9 cellular contexts compared by ENCODE assay signal in genomic region chr16:86554599-86554916, GRCh38. TPM values are rescaled to one million over a fixed set of nuclear protein-coding genes. Genes with fewer than 3 reads are reported as not detected.
A peak's percentile ranks its signal among the peaks of the same experiment; 100 is the strongest.
DNase-seq lines count a peak whose midpoint lies in the region; ATAC-seq and TF ChIP-seq lines count a peak whose summit lies in the region.
"Had no signal": no experiment of that assay in that cellular context is flagged by ENCODE, and none has a peak within 500 bp of the region (broad histone marks: within the 10 kb centered on the region; RNA-seq: fewer than 3 reads in every experiment).

No MANE protein-coding gene starts in this region.

- TF ChIP-seq POLR2A in heart left ventricle (IDR thresholded peaks at IDR 0.05) = no peak

- H3K27ac ChIP-seq in heart left ventricle (peak overlapping the region; percentile 61 to 93 (median 86)), skeletal muscle tissue (ENCODE audit: low read depth, low read length) (peak overlapping the region; percentile 93)

- DNase-seq in heart left ventricle (no peak), amniotic stem cell (lab: John Stamatoyannopoulos, UW) (no peak), CD1c-positive myeloid dendritic cell (ENCODE audit: extremely low spot score) (no peak)
- DNase-seq: NCI-H1417 treated with DMSO at 0.1 percent for 48 hours had no signal

- intact Hi-C loops in heart left ventricle (cut with DNase I) = no loop called here

- peak overlapping the region; percentile 97 to 100 (median 98) for H3K9ac ChIP-seq in skeletal muscle tissue (ENCODE audit: low read depth in 1 of 3, low read length in 3 of 3)

- H3K9me3 ChIP-seq in heart left ventricle (no peaks in the 10 kb centered on the region), skeletal muscle tissue (ENCODE audit: control insufficient read depth in 3 of 3, low read length in 3 of 3) (no peaks in the 10 kb centered on the region)

- H3K36me3 ChIP-seq in heart left ventricle (peaks cover 0 to 26% (median 22%) of the 10 kb centered on the region in 9 donors), skeletal muscle tissue (ENCODE audit: control insufficient read depth in 3 of 3, insufficient read depth in 3 of 3, low read length in 3 of 3) (peaks cover 8 to 21% (median 18%) of the 10 kb centered on the region in 3 donors)

- WGBS in heart left ventricle, 4 donors = 8 to 12% (median 9%) methylated on average over 10 of the region's 10 CpGs

- H3K4me3 ChIP-seq in WI38 (ENCODE audit: low read depth, low read length) (peak overlapping the region; percentile 95), heart left ventricle (peak overlapping the region; percentile 55 to 100 (median 92)), skeletal muscle tissue (ENCODE audit: low read length in 3 of 3) (peak overlapping the region; percentile 93 to 99 (median 97))

- peak; percentile 9 for ATAC-seq in GM21529 (IDR thresholded peaks at IDR 0.05; ENCODE audit: unreplicated experiment)
- no peak for ATAC-seq in heart left ventricle
- ATAC-seq in GM19023 (IDR thresholded peaks at IDR 0.05; ENCODE audit: unreplicated experiment) = no peak
- ATAC-seq in HG02885 (IDR thresholded peaks at IDR 0.05; ENCODE audit: poor library complexity, unreplicated experiment) = no peak

- H3K27me3 ChIP-seq in heart left ventricle = peaks cover 0 to 15% (median 0%) of the 10 kb centered on the region in 9 donors
- H3K27me3 ChIP-seq in skeletal muscle tissue (ENCODE audit: control insufficient read depth in 3 of 3, insufficient read depth in 3 of 3, low read length in 3 of 3) = peaks cover 0 to 5% (median 3%) of the 10 kb centered on the region in 3 donors

- peaks cover 0 to 15% (median 11%) of the 10 kb centered on the region in 12 donors for H3K4me1 ChIP-seq in heart left ventricle
- peaks cover 26 to 36% (median 32%) of the 10 kb centered on the region in 3 donors for H3K4me1 ChIP-seq in skeletal muscle tissue (ENCODE audit: control insufficient read depth in 3 of 3, insufficient read depth in 3 of 3, low read length in 3 of 3)

- TF ChIP-seq CTCF in WI38 (IDR thresholded peaks at IDR 0.05; ENCODE audit: low read depth, low read length) = no peak
- TF ChIP-seq CTCF in heart left ventricle (IDR thresholded peaks at IDR 0.05) = no peak

RNA-seq across cellular contexts. Expression of gene MTHFSD, which starts 0.5 kb away (rescaled TPM):
- 10 to 100 TPM in 6 of 9 donors, 1 to 10 TPM in 3; 3.9 to 17.0 (median 11.6) TPM for total RNA-seq in heart left ventricle
- polyA plus RNA-seq in heart left ventricle = 1 to 10 TPM; 5.6 to 6.8 TPM
- 12.5 TPM for total RNA-seq in skeletal muscle tissue

RNA-seq across cellular contexts. Expression of gene FOXC2, which starts 12.1 kb away (rescaled TPM):
- total RNA-seq in heart left ventricle = 1 to 10 TPM; 1.1 to 3.3 (median 1.7) TPM
- 1 to 10 TPM in 1 of 2 donors, under 1 TPM in 1; 0.76 to 1.0 TPM for polyA plus RNA-seq in heart left ventricle
- under 0.01 TPM for total RNA-seq in skeletal muscle tissue

RNA-seq across cellular contexts. Expression of gene FOXL1, which starts 23.8 kb away (rescaled TPM):
- 1 to 10 TPM in 3 of 9 donors, under 1 TPM in 6; 0.44 to 1.4 (median 0.72) TPM for total RNA-seq in heart left ventricle
- polyA plus RNA-seq in heart left ventricle = under 1 TPM; 0.57 to 0.69 TPM
- total RNA-seq in skeletal muscle tissue = under 0.01 TPM

RNA-seq across cellular contexts. Expression of gene FOXF1, which starts 44.2 kb away (rescaled TPM):
- total RNA-seq in heart left ventricle = under 1 TPM in 6 of 9 donors, not detected in 3; 0.14 to 0.48 (median 0.21) TPM
- under 1 TPM; 0.04 to 0.15 TPM for polyA plus RNA-seq in heart left ventricle
- not detected for total RNA-seq in skeletal muscle tissue
